In genomic region chr6:36492621-36493020, GRCh38 we compare ENCODE assay signal across 2 cellular contexts.
TF ChIP-seq lines count a peak whose summit lies in the region.

No MANE protein-coding gene starts in this region.

TF ChIP-seq in GM23338, 12 proteins besides CTCF, POLR2A, EP300 and RAD21:
- TF ChIP-seq NANOG (IDR thresholded peaks at IDR 0.05; ENCODE audit: borderline replicate concordance) (no peak), ZNF114 (CRISPR knock-in tag; IDR thresholded peaks at IDR 0.05) (no peak), POLR2AphosphoS5 (IDR thresholded peaks at IDR 0.05; ENCODE audit: low read depth) (no peak), ZNF331 (CRISPR knock-in tag; IDR thresholded peaks at IDR 0.05; ENCODE audit: low read depth) (no peak), ZNF462 (CRISPR knock-in tag; IDR thresholded peaks at IDR 0.05) (no peak), ETS1 (IDR thresholded peaks at IDR 0.05) (no peak), JUNB (IDR thresholded peaks at IDR 0.05; ENCODE audit: unreplicated experiment) (no peak), STAT1 (IDR thresholded peaks at IDR 0.05; ENCODE audit: unreplicated experiment) (no peak), EZH2 (IDR thresholded peaks at IDR 0.05; ENCODE audit: low read depth, unreplicated experiment) (no peak), EZH2phosphoT487 (IDR thresholded peaks at IDR 0.05; ENCODE audit: unreplicated experiment) (no peak), CREB1 (CRISPR knock-in tag; IDR thresholded peaks at IDR 0.05; ENCODE audit: low read depth) (no peak), REST (IDR thresholded peaks at IDR 0.05; ENCODE audit: unreplicated experiment) (no peak)

TF ChIP-seq in HepG2, 621 proteins besides CTCF, POLR2A, EP300 and RAD21:
- TF ChIP-seq GATAD2A (CRISPR knock-in tag; IDR thresholded peaks at IDR 0.05) = no peak
- TF ChIP-seq ZNF770 (CRISPR knock-in tag; IDR thresholded peaks at IDR 0.05) = no peak
- TF ChIP-seq DBP (CRISPR knock-in tag; IDR thresholded peaks at IDR 0.05; ENCODE audit: not compliant biosample characterization) = no peak
- no peak for TF ChIP-seq SOX5 (CRISPR knock-in tag; IDR thresholded peaks at IDR 0.05; ENCODE audit: borderline replicate concordance)
- no peak for TF ChIP-seq ZBTB42 (CRISPR knock-in tag; IDR thresholded peaks at IDR 0.05)
- no peak for TF ChIP-seq MXI1 (IDR thresholded peaks at IDR 0.05; ENCODE audit: borderline replicate concordance, low read depth, low read length)
- no peak for TF ChIP-seq ATF7 (IDR thresholded peaks at IDR 0.05)
- TF ChIP-seq ATF7 (CRISPR knock-in tag; IDR thresholded peaks at IDR 0.05) = no peak
- TF ChIP-seq RBAK (CRISPR knock-in tag; IDR thresholded peaks at IDR 0.05) = no peak
